In the genomic region with DNA sequence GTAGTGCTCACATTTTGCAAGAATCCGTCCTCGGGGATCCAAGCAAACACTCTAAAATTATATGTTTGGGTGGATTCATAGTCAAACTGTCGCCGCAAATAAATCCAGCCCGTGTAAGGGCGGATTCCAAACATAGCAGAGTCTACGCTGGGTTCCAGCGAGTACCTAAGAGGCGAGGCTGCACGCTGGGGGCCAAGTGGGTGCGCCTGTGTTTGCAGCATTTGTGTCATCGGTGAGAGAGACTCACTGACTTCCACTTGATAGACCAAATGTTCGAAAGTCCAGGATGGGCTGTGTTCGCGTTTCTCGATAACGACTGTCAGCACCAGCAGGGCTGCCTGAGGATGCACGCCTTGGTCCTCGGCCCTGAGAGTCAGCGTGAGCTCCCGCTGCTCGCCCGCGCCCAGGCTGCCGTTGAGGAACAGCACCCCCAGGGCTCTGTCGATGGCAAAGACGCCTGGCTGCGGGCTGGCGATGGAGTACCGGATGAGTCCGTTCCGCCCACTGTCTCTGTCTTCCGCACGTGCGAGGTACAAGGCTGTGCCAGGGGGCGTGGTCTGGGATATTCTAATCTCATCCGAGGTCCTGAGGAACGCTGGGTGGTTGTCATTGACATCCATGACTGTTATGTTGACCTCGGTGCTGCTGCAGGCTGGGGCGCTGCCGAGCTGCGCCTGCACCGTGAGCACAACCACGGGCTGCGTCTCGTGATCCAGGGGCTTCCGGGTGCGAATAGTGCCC, we compare ENCODE assay signal across 8 cellular contexts.
DNase-seq lines count a peak whose midpoint lies in the region; ATAC-seq, FAIRE-seq and TF ChIP-seq lines count a peak whose summit lies in the region.

No MANE protein-coding gene starts in this region.

- H2AFZ ChIP-seq in neural progenitor cell (replicated peaks): peak overlapping the region; percentile 96

- no peaks in the 10 kb centered on the region for H3F3A ChIP-seq in neural progenitor cell (ENCODE audit: low read depth)

- no peak overlapping the region for H3K9ac ChIP-seq in neural progenitor cell

- no peaks in the 10 kb centered on the region for H3K79me2 ChIP-seq in neural progenitor cell (ENCODE audit: low read depth)

- no peaks in the 10 kb centered on the region for H4K20me1 ChIP-seq in neural progenitor cell (ENCODE audit: low read depth)

- POLR2A ChIA-PET in AG04450 (lab: Yijun Ruan, JAX): no interaction called here

- no peak for TF ChIP-seq POLR2A in GM12892 (IDR thresholded peaks at IDR 0.05; ENCODE audit: low read depth, low read length)

- H3K27ac ChIP-seq in AG04450 (ENCODE audit: low read depth, low read length) (no peak overlapping the region), HL-60 (replicated peaks) (no peak overlapping the region), neural progenitor cell (no peak overlapping the region), thoracic aorta (no peak overlapping the region)

- H3K27me3 Mint-ChIP-seq in neural progenitor cell (ENCODE audit: insufficient read depth, low read depth): peaks cover 2% of the 10 kb centered on the region

- no peaks in the 10 kb centered on the region for H3K4me1 Mint-ChIP-seq in neural progenitor cell

- H3K9me3 Mint-ChIP-seq in neural progenitor cell: no peaks in the 10 kb centered on the region

- H3K36me3 Mint-ChIP-seq in neural progenitor cell: no peaks in the 10 kb centered on the region

- peak overlapping the region; percentile 90 for H3K4me2 ChIP-seq in neural progenitor cell

- H3K36me3 ChIP-seq in neural progenitor cell: no peaks in the 10 kb centered on the region
- no peaks in the 10 kb centered on the region for H3K36me3 ChIP-seq in thoracic aorta

- CTCF ChIA-PET in AG04450 (lab: Charles Lee): no interaction called here

- H3K9me3 ChIP-seq in AG04450 (ENCODE audit: control insufficient read depth, insufficient read depth, low read length) (no peaks in the 10 kb centered on the region; the same call in 1 of the 2 replicates), neural progenitor cell (ENCODE audit: low read depth) (no peaks in the 10 kb centered on the region), thoracic aorta (no peaks in the 10 kb centered on the region)

- ATAC-seq in GM19452 (IDR thresholded peaks at IDR 0.05; ENCODE audit: unreplicated experiment) (peak; percentile 83), thoracic aorta (ENCODE audit: insufficient number of reproducible peaks, low FRiP score, low read depth) (no peak)

- no peak for TF ChIP-seq CTCF in AG04450 (IDR thresholded peaks at IDR 0.05; ENCODE audit: low read depth, low read length)
- TF ChIP-seq CTCF in HL-60 (IDR thresholded peaks at IDR 0.05; ENCODE audit: insufficient read depth, low read length): no peak
- TF ChIP-seq CTCF in neural progenitor cell (IDR thresholded peaks at IDR 0.05): peak; percentile 33
- no peak for TF ChIP-seq CTCF in thoracic aorta (IDR thresholded peaks at IDR 0.05)

- peak overlapping the region; percentile 82 for H3K4me3 Mint-ChIP-seq in neural progenitor cell

- no peak overlapping the region for H3K27ac Mint-ChIP-seq in neural progenitor cell

- H3K4me1 ChIP-seq in neural progenitor cell (peaks cover 4% of the 10 kb centered on the region), thoracic aorta (ENCODE audit: control insufficient read depth in 1 of 2, low read depth in 2 of 2) (peaks cover 0 to 8% of the 10 kb centered on the region in 2 donors)

- H3K27me3 ChIP-seq in AG04450 (ENCODE audit: control insufficient read depth, insufficient read depth, low read length) (peaks cover 3% of the 10 kb centered on the region), HL-60 (ENCODE audit: insufficient read depth, poor library complexity, severe bottlenecking) (peaks cover 10% of the 10 kb centered on the region), neural progenitor cell (peaks cover 43% of the 10 kb centered on the region), thoracic aorta (replicated peaks; ENCODE audit: insufficient read depth) (peaks cover 5% of the 10 kb centered on the region)

- DNase-seq in AG04450 (ENCODE audit: low read depth, low spot score) (no peak), HL-60 (ENCODE audit: low read depth in 1 of 2, low spot score in 1 of 2) (peak; percentile 5 to 16), neural progenitor cell (ENCODE audit: low spot score) (peak; percentile 87), thoracic aorta (ENCODE audit: low spot score) (no peak), GM12892 (ENCODE audit: insufficient read length) (no peak)
- DNase-seq in activated CD4-positive, alpha-beta T cell treated with anti-CD3 and anti-CD28 coated beads, Interleukin-2, amount 50 U/mL, for 4 hours: peak; percentile 7 to 24
- DNase-seq in effector CD8-positive, alpha-beta T cell (lab: John Stamatoyannopoulos, UW): peak; percentile 14

- H3K4me3 ChIP-seq in AG04450 (ENCODE audit: low read depth, low read length) (peak overlapping the region; percentile 40), HL-60 (replicated peaks; ENCODE audit: insufficient read depth, low read length) (peak overlapping the region; percentile 32), neural progenitor cell (peak overlapping the region; percentile 48), thoracic aorta (peak overlapping the region; percentile 62)

- no peak for FAIRE-seq in GM12892 (lab: Jason Lieb, UNC)

Comparison
In these comparisons a context has a peak if more than half of its experiments do, and no peak if none do; other contexts are left out.
1. DNase-seq: peak in HL-60 (2 of 2), activated CD4-positive, alpha-beta T cell treated with anti-CD3 and anti-CD28 coated beads, Interleukin-2, amount 50 U/mL, for 4 hours (2 of 2), effector CD8-positive, alpha-beta T cell (single experiment) and neural progenitor cell (single experiment); none in AG04450 (single experiment), thoracic aorta (single experiment) and GM12892 (single experiment).
2. Peak in every context shown above with its lines, with median percentiles within 50 percentile points of each other: H3K4me3 ChIP-seq.